Comparison of ENCODE assay signal across 13 cellular contexts in the genomic region with DNA sequence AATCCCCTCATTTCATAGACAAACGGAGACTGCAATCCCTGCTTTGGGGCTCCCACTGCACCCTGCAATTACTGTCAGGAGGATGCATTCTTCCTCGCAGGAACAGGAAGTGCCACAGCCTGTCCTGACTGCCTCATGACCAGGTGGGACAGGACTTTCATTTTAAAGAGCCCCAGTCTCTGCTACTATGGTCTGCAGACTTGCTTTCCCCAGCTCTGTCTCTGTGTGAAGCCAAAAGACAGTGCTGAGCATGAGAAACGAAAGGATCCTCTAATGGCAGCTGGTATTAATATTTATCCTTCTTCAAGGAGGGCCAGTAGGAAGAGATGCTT.
DNase-seq lines count a peak whose midpoint lies in the region; ATAC-seq and TF ChIP-seq lines count a peak whose summit lies in the region.
"Had no signal": no experiment of that assay in that cellular context is flagged by ENCODE, and none has a peak within 500 bp of the region (broad histone marks: within the 10 kb centered on the region; RNA-seq: fewer than 3 reads in every experiment).

No MANE protein-coding gene starts in this region.

- TF ChIP-seq POLR2A in gastroesophageal sphincter (IDR thresholded peaks at IDR 0.05): no peak

- 0 out of 2 replicates have a peak, but pooled peaks cover 10% of the 10 kb centered on the region for H3K36me3 ChIP-seq in OCI-LY7 (ENCODE audit: insufficient read depth, low read length)
- no peaks in the 10 kb centered on the region for H3K36me3 ChIP-seq in gastroesophageal sphincter

- TF ChIP-seq CTCF in OCI-LY7 (conservative IDR thresholded peaks at IDR 0.05; ENCODE audit: low read length) (no peak), gastroesophageal sphincter (IDR thresholded peaks at IDR 0.05) (no peak), Calu3 (IDR thresholded peaks at IDR 0.05; ENCODE audit: unreplicated experiment) (no peak)

- H3K27me3 Mint-ChIP-seq in activated CD8-positive, alpha-beta memory T cell treated with anti-CD3 and anti-CD28 coated beads, Interleukin-2, amount 10 ng/mL, durations not matched to agents 7 days and 5 days: no peaks in the 10 kb centered on the region
- no peaks in the 10 kb centered on the region for H3K27me3 Mint-ChIP-seq in stimulated activated naive B cell treated with anti-CD40 and anti-IgM and Interleukin-4, amounts not matched to agents 10 μg/mL and 1 μg/mL and 100 μg/mL, for 72 hours
- no peaks in the 10 kb centered on the region for H3K27me3 Mint-ChIP-seq in Calu3 (ENCODE audit: unreplicated experiment)

- TF ChIP-seq EP300 in gastroesophageal sphincter (IDR thresholded peaks at IDR 0.05): no peak

- POLR2A ChIA-PET in OCI-LY7 (lab: Charles Lee): interaction anchor here (0.5 to 6.7 kb wide), 5 partner anchors 12 to 86 kb away, joined by 4 to 97 read pairs (median 5); a partner anchor contains a TSS

- H3K27ac ChIP-seq in OCI-LY7 (ENCODE audit: low read depth, low read length, poor library complexity, severe bottlenecking) (peak overlapping the region; percentile 96), gastroesophageal sphincter (peak overlapping the region in 3 of 4 donors; percentile 34 to 75 (median 65))

- peak overlapping the region; percentile 39 for H3K4me3 ChIP-seq in OCI-LY7 (ENCODE audit: low read depth, low read length, poor library complexity, severe bottlenecking)
- no peak overlapping the region for H3K4me3 ChIP-seq in gastroesophageal sphincter

- WGBS in gastroesophageal sphincter (ENCODE audit: low coverage in 1 of 2), 2 donors: 63 to 80% methylated on average over 1 of the region's 3 CpGs

- no peaks in the 10 kb centered on the region for H3K9me3 ChIP-seq in OCI-LY7 (ENCODE audit: low read length)
- no peaks in the 10 kb centered on the region for H3K9me3 ChIP-seq in gastroesophageal sphincter

- H3K4me1 Mint-ChIP-seq in activated CD8-positive, alpha-beta memory T cell treated with anti-CD3 and anti-CD28 coated beads, Interleukin-2, amount 10 ng/mL, durations not matched to agents 7 days and 5 days: peaks cover 78% of the 10 kb centered on the region
- peaks cover 65 to 97% of the 10 kb centered on the region in 2 donors for H3K4me1 Mint-ChIP-seq in stimulated activated naive B cell treated with anti-CD40 and anti-IgM and Interleukin-4, amounts not matched to agents 10 μg/mL and 1 μg/mL and 100 μg/mL, for 72 hours
- peaks cover 35% of the 10 kb centered on the region for H3K4me1 Mint-ChIP-seq in Calu3 (ENCODE audit: low read depth, unreplicated experiment)

- no peak overlapping the region for H2AFZ ChIP-seq in OCI-LY7 (ENCODE audit: low read length)

- H3K27me3 ChIP-seq in gastroesophageal sphincter: no peaks in the 10 kb centered on the region

- intact Hi-C loops in OCI-LY7 (cut with micrococcal nuclease; ENCODE audit: unreplicated experiment) (no loop called here), Calu3 (cut with micrococcal nuclease; ENCODE audit: unreplicated experiment) (no loop called here)

- no peaks in the 10 kb centered on the region for H3K9me3 Mint-ChIP-seq in activated CD8-positive, alpha-beta memory T cell treated with anti-CD3 and anti-CD28 coated beads, Interleukin-2, amount 10 ng/mL, durations not matched to agents 7 days and 5 days (ENCODE audit: low read depth)
- no peaks in the 10 kb centered on the region for H3K9me3 Mint-ChIP-seq in stimulated activated naive B cell treated with anti-CD40 and anti-IgM and Interleukin-4, amounts not matched to agents 10 μg/mL and 1 μg/mL and 100 μg/mL, for 72 hours
- H3K9me3 Mint-ChIP-seq in Calu3 (ENCODE audit: low read depth, unreplicated experiment): no peaks in the 10 kb centered on the region

- BruUV-seq in OCI-LY7 (replicated peaks; lab: Mats Ljungman, UMichigan) (no TSS peak), Calu3 (replicated peaks; lab: Mats Ljungman, UMichigan) (no TSS peak)

- no peak for ATAC-seq in activated CD8-positive, alpha-beta memory T cell treated with anti-CD3 and anti-CD28 coated beads, Interleukin-2, amount 10 ng/mL, durations not matched to agents 7 days and 5 days
- ATAC-seq in gastroesophageal sphincter (no peak), HG03565 (IDR thresholded peaks at IDR 0.05; ENCODE audit: unreplicated experiment) (no peak)
- ATAC-seq in stimulated activated naive B cell treated with anti-CD40 and anti-IgM and Interleukin-4, amounts not matched to agents 10 μg/mL and 1 μg/mL and 100 μg/mL, for 72 hours (replicated peaks): no peak
- ATAC-seq: left cardiac atrium had no signal

- H3K79me2 ChIP-seq in OCI-LY7 (ENCODE audit: insufficient read depth, low read depth, low read length): peaks cover 86% of the 10 kb centered on the region

- H3K9me2 ChIP-seq in OCI-LY7 (ENCODE audit: insufficient read depth, low read length): no peaks in the 10 kb centered on the region

- H3K36me3 Mint-ChIP-seq in activated CD8-positive, alpha-beta memory T cell treated with anti-CD3 and anti-CD28 coated beads, Interleukin-2, amount 10 ng/mL, durations not matched to agents 7 days and 5 days: peaks cover 9% of the 10 kb centered on the region
- peaks cover 8 to 12% of the 10 kb centered on the region in 2 donors for H3K36me3 Mint-ChIP-seq in stimulated activated naive B cell treated with anti-CD40 and anti-IgM and Interleukin-4, amounts not matched to agents 10 μg/mL and 1 μg/mL and 100 μg/mL, for 72 hours
- H3K36me3 Mint-ChIP-seq in Calu3 (ENCODE audit: insufficient read depth, unreplicated experiment): no peaks in the 10 kb centered on the region

- peak overlapping the region; percentile 72 for H3K27ac Mint-ChIP-seq in activated CD8-positive, alpha-beta memory T cell treated with anti-CD3 and anti-CD28 coated beads, Interleukin-2, amount 10 ng/mL, durations not matched to agents 7 days and 5 days
- H3K27ac Mint-ChIP-seq in stimulated activated naive B cell treated with anti-CD40 and anti-IgM and Interleukin-4, amounts not matched to agents 10 μg/mL and 1 μg/mL and 100 μg/mL, for 72 hours: peak overlapping the region; percentile 89
- H3K27ac Mint-ChIP-seq in Calu3 (ENCODE audit: unreplicated experiment): no peak overlapping the region

- H4K20me1 ChIP-seq in OCI-LY7 (ENCODE audit: insufficient read depth, low read length): peaks cover 7% of the 10 kb centered on the region; the same call in 1 of the 2 replicates

- H3K4me2 ChIP-seq in OCI-LY7 (ENCODE audit: low read length): peak overlapping the region; percentile 75

- H3K4me1 ChIP-seq in OCI-LY7 (ENCODE audit: insufficient read depth, low read length, poor library complexity, severe bottlenecking) (peaks cover 100% of the 10 kb centered on the region), gastroesophageal sphincter (peaks cover 0 to 98% (median 44%) of the 10 kb centered on the region in 3 donors)

- CTCF ChIA-PET in activated CD8-positive, alpha-beta memory T cell treated with anti-CD3 and anti-CD28 coated beads, Interleukin-2, amount 10 ng/mL, durations not matched to agents 7 days and 5 days (lab: Charles Lee): interaction anchor here (0.7 to 8.0 kb wide), 3 partner anchors 11 to 45 kb away, joined by 3 to 66 read pairs (median 59); a partner anchor contains a TSS
- CTCF ChIA-PET in OCI-LY7 (lab: Charles Lee; ENCODE audit: unreplicated experiment): interaction anchor here (0.9 to 1.6 kb wide), 2 partner anchors 10 to 14 kb away, joined by 3 read pairs; a partner anchor contains a TSS
- CTCF ChIA-PET in Calu3 (lab: Charles Lee): interaction anchor here (0.7 to 1.7 kb wide), 2 partner anchors 10 to 11 kb away, joined by 3 read pairs; no protein-coding TSS in a partner anchor

- no peak for DNase-seq in activated CD8-positive, alpha-beta memory T cell treated with anti-CD3 and anti-CD28 coated beads, Interleukin-2, amount 10 ng/mL, durations not matched to agents 7 days and 5 days
- DNase-seq in activated CD8-positive, alpha-beta memory T cell treated with anti-CD3 and anti-CD28 coated beads for 24 hours: no peak
- DNase-seq in OCI-LY7 (ENCODE audit: low spot score) (peak; percentile 58), DMS79 (lab: John Stamatoyannopoulos, UW) (no peak), Calu3 (no peak)
- no peak for DNase-seq in stimulated activated naive B cell treated with anti-CD40 and anti-IgM and Interleukin-4, amounts not matched to agents 10 μg/mL and 1 μg/mL and 100 μg/mL, for 72 hours
- DNase-seq: anterior cingulate cortex; left cardiac atrium; NCI-H1092; NCI-H526; stimulated activated CD4-positive, alpha-beta T cell treated with anti-CD3 and anti-CD28 coated beads, Interleukin-4, amount 100 ng/mL, for 4 hours had no signal

- H3K4me3 Mint-ChIP-seq in activated CD8-positive, alpha-beta memory T cell treated with anti-CD3 and anti-CD28 coated beads, Interleukin-2, amount 10 ng/mL, durations not matched to agents 7 days and 5 days: no peak overlapping the region
- no peak overlapping the region for H3K4me3 Mint-ChIP-seq in stimulated activated naive B cell treated with anti-CD40 and anti-IgM and Interleukin-4, amounts not matched to agents 10 μg/mL and 1 μg/mL and 100 μg/mL, for 72 hours
- H3K4me3 Mint-ChIP-seq in Calu3 (ENCODE audit: low read depth, unreplicated experiment): no peak overlapping the region
